In the genomic region with DNA sequence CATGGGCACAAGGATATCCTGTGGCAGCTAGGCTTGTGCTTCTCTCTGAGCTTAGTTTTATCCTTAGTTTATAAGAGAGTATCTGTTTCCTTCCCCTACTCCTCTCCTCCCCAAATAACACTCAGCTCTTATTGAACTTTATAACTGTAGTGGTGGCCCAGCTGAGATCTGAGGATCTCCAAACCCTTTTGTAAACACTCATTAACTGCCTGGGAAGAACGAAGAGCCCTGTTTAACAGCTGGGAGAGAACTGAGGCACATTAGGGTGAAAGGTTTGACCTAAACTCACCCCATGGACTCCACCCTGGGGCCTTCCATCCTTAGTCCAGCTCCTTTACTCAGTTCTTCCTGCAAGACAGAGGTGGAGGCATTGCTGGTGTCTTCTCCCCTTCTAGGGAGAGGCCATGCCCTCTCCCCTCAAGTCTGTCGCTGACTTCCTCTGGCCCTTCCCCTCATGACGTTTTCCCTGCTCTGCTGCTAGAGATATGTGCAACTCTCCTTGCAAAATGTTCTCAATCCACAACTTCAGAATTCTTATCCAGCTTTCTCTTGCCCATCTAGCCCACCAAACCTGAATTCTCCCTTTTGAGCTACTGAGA, we compare ENCODE assay signal across 10 cellular contexts. TPM values are rescaled to one million over a fixed set of nuclear protein-coding genes. Genes with fewer than 3 reads are reported as not detected.
DNase-seq lines count a peak whose midpoint lies in the region; ATAC-seq, FAIRE-seq and TF ChIP-seq lines count a peak whose summit lies in the region.
"Had no signal": no experiment of that assay in that cellular context is flagged by ENCODE, and none has a peak within 500 bp of the region (broad histone marks: within the 10 kb centered on the region; RNA-seq: fewer than 3 reads in every experiment).

No MANE protein-coding gene starts in this region.

- ATAC-seq in pancreas = no peak
- no peak for ATAC-seq in HG03378 (IDR thresholded peaks at IDR 0.05; ENCODE audit: unreplicated experiment)

- H3K27me3 ChIP-seq in BE2C (no peaks in the 10 kb centered on the region), muscle layer of colon (ENCODE audit: control insufficient read depth in 1 of 2, insufficient read depth in 2 of 2, low read length in 2 of 2) (no peaks in the 10 kb centered on the region), pancreas (no peaks in the 10 kb centered on the region)

- in situ Hi-C loops in KBM-7 (cut with MboI; ENCODE audit: low pct_unique_long_range_greater_than_20kb, low sequenced_read_pairs) = no loop called here

- no peak for DNase-seq in BE2C
- DNase-seq in KBM-7 = peak; percentile 34
- peak; percentile 67 for DNase-seq in coronary artery (ENCODE audit: low spot score)
- DNase-seq in NCI-H1436 (lab: John Stamatoyannopoulos, UW) = no peak
- no peak for DNase-seq in NCI-H187 (lab: John Stamatoyannopoulos, UW)
- DNase-seq in pancreas = no peak
- DNase-seq: activated CD4-positive, CD25-positive, alpha-beta regulatory T cell treated with anti-CD3 and anti-CD28 coated beads, Interleukin-2, amount 50 U/mL, for 72 hours; glutamatergic neuron had no signal

- TF ChIP-seq CTCF in BE2C (IDR thresholded peaks at IDR 0.05; ENCODE audit: low read depth, low read length) = no peak
- TF ChIP-seq CTCF in coronary artery (IDR thresholded peaks at IDR 0.05) = no peak
- TF ChIP-seq CTCF in pancreas (IDR thresholded peaks at IDR 0.05) = no peak

- H3K9ac ChIP-seq in muscle layer of colon (ENCODE audit: low read length) = no peak overlapping the region

- H3K4me3 ChIP-seq in BE2C (ENCODE audit: low read depth, low read length) = peak overlapping the region; percentile 12
- no peak overlapping the region for H3K4me3 ChIP-seq in coronary artery
- H3K4me3 ChIP-seq in muscle layer of colon (ENCODE audit: low read depth in 1 of 2, low read length in 2 of 2) = no peak overlapping the region
- H3K4me3 ChIP-seq in pancreas = no peak overlapping the region

- H3K4me1 ChIP-seq in BE2C (peaks cover 75% of the 10 kb centered on the region), muscle layer of colon (ENCODE audit: insufficient read depth, low read length) (peaks cover 93% of the 10 kb centered on the region), pancreas (peaks cover 6 to 40% (median 7%) of the 10 kb centered on the region in 3 donors)

- WGBS in pancreas, 2 donors = 55 to 67% methylated on average over 3 of the region's 3 CpGs

- intact Hi-C loops in pancreas (cut with DNase I) = loop anchor here in 2 of 3 donors (10.0 kb wide), 1 partner anchor 107 kb away; the partner anchor contains the start of gene TOP2A (in 2 of the 2)

- H3K36me3 ChIP-seq in BE2C = peaks cover 1% of the 10 kb centered on the region; the same call in 1 of the 2 replicates
- H3K36me3 ChIP-seq in muscle layer of colon (ENCODE audit: insufficient read depth, low read length) = no peaks in the 10 kb centered on the region
- no peaks in the 10 kb centered on the region for H3K36me3 ChIP-seq in pancreas

- peak overlapping the region in 1 of 2 donors; percentile 63 for H3K27ac ChIP-seq in coronary artery
- peak overlapping the region; percentile 7 for H3K27ac ChIP-seq in muscle layer of colon (ENCODE audit: low read depth, low read length)
- no peak overlapping the region for H3K27ac ChIP-seq in pancreas

- H3K9me3 ChIP-seq in BE2C (no peaks in the 10 kb centered on the region), muscle layer of colon (ENCODE audit: low read length) (no peaks in the 10 kb centered on the region), pancreas (no peaks in the 10 kb centered on the region)

- no peak for FAIRE-seq in pancreas (lab: Jason Lieb, UNC)

RNA-seq across cellular contexts. Expression of gene RARA, which starts 1.2 kb away (rescaled TPM):
- 141 TPM for polyA plus RNA-seq in BE2C (2012; ENCODE audit: insufficient read depth, insufficient read length, low read depth)
- 10 to 100 TPM in 3 of 6 donors, 1 to 10 TPM in 3; 6.8 to 19.7 (median 10.1) TPM for total RNA-seq in pancreas
- polyA plus RNA-seq in pancreas = 10 to 100 TPM; 14.7 to 15.0 TPM

RNA-seq across cellular contexts. Expression of gene CDC6, which starts 20.1 kb away (rescaled TPM):
- 7.1 TPM for polyA plus RNA-seq in BE2C (2012; ENCODE audit: insufficient read depth, insufficient read length, low read depth)
- 1 to 10 TPM in 5 of 6 donors, under 1 TPM in 1; 0.71 to 3.3 (median 2.0) TPM for total RNA-seq in pancreas
- 1 to 10 TPM in 1 of 2 donors, under 1 TPM in 1; 0.75 to 1.1 TPM for polyA plus RNA-seq in pancreas

RNA-seq across cellular contexts. Expression of gene GJD3, which starts 56.7 kb away (rescaled TPM):
- 11.3 TPM for polyA plus RNA-seq in BE2C (2012; ENCODE audit: insufficient read depth, insufficient read length, low read depth)
- total RNA-seq in pancreas = under 1 TPM in 5 of 6 donors, not detected in 1; 0.19 to 0.67 (median 0.40) TPM
- polyA plus RNA-seq in pancreas = under 1 TPM in 1 of 2 donors, not detected in 1; 0.09 TPM

Comparison
In these comparisons a context has a peak if more than half of its experiments do, and no peak if none do; other contexts are left out.
1. DNase-seq: peak in KBM-7 (single experiment) and coronary artery (single experiment); none in BE2C (single experiment), NCI-H1436 (single experiment), NCI-H187 (0 of 2) and pancreas (0 of 6).